15 cellular contexts compared by ENCODE assay signal in the genomic region with DNA sequence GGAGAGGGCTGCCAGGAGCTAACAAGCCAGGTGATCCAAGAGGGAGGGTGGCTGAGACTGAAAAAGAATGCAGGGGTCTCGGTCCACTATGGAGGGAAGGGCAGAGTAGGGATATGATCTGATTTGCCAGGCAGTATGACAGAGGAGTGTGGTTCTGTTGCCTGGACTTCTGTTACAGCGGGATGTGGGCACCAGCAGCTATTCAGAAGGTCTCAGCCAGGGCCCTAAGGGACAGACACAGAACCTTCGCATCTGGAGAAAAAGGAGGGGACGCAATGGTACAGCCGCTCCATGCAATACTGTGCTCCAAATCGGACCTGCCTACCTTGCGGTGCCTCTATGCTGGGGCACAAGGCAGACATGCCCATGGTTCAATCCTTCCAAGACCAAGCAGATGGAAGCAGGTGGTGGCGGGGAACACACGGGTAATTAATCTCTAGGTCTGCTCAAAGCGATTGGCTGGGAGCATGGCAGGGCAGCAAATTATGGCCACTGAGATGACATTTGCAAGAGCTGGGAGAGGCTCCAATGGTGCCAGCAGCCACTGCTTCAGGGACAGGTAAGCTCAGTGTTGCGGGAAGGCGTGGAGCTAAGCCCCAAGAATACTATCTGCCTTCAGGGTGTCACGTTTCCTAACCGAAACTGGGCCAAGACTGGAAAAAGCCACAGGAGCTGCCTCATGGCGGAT.
"Had no signal": no experiment of that assay in that cellular context is flagged by ENCODE, and none has a peak within 500 bp of the region (broad histone marks: within the 10 kb centered on the region; RNA-seq: fewer than 3 reads in every experiment).

No MANE protein-coding gene starts in this region.

- H3K36me3 ChIP-seq: brain microvascular endothelial cell, esophagus muscularis mucosa had no signal

- H2AFZ ChIP-seq: parathyroid adenoma had no signal

- H3K9me3 ChIP-seq: esophagus muscularis mucosa had no signal

- DNase-seq: activated B cell treated with CpG ODN at 0.5 μM for 24 hours; activated CD4-positive, alpha-beta T cell treated with anti-CD3 and anti-CD28 coated beads, Interleukin-2, amount 10 ng/mL, durations not matched to agents 7 days and 5 days; activated T-cell treated with anti-CD3 and anti-CD28 coated beads for 4 hours; brain microvascular endothelial cell; foreskin fibroblast; head of caudate nucleus; small intestine; T-helper 2 cell had no signal

- H3K4me3 Mint-ChIP-seq: activated B cell treated with CpG ODN at 0.5 μM for 24 hours; activated CD4-positive, alpha-beta T cell treated with anti-CD3 and anti-CD28 coated beads, Interleukin-2, amount 10 ng/mL, durations not matched to agents 7 days and 5 days; activated naive CD4-positive, alpha-beta T cell treated with anti-CD3 and anti-CD28 coated beads, Interleukin-2, amount 50 U/mL, for 24 hours; neural crest cell had no signal

- H3K9ac ChIP-seq: parathyroid adenoma had no signal

- H3K27ac Mint-ChIP-seq: activated B cell treated with CpG ODN at 0.5 μM for 24 hours; activated CD4-positive, alpha-beta T cell treated with anti-CD3 and anti-CD28 coated beads, Interleukin-2, amount 10 ng/mL, durations not matched to agents 7 days and 5 days; activated naive CD4-positive, alpha-beta T cell treated with anti-CD3 and anti-CD28 coated beads, Interleukin-2, amount 50 U/mL, for 24 hours; activated T-helper 2 cell treated with anti-CD3 and anti-CD28 coated beads, Interferon-gamma antibody, Interleukin-2, Interleukin-4, amounts not matched to agents 10 μg/mL and 5 μg/mL and 100 μg/mL, durations not matched to agents 14 hours and 24 hours and 36 hours had no signal

- H3K4me1 ChIP-seq: parathyroid adenoma had no signal

- H3K27ac ChIP-seq: brain microvascular endothelial cell, esophagus muscularis mucosa, parathyroid adenoma, tibial nerve had no signal

- H3K27me3 Mint-ChIP-seq: activated B cell treated with CpG ODN at 0.5 μM for 24 hours; activated CD4-positive, alpha-beta T cell treated with anti-CD3 and anti-CD28 coated beads, Interleukin-2, amount 10 ng/mL, durations not matched to agents 7 days and 5 days; activated naive CD4-positive, alpha-beta T cell treated with anti-CD3 and anti-CD28 coated beads, Interleukin-2, amount 50 U/mL, for 24 hours had no signal

- H3K9me3 Mint-ChIP-seq: activated B cell treated with CpG ODN at 0.5 μM for 24 hours; activated naive CD4-positive, alpha-beta T cell treated with anti-CD3 and anti-CD28 coated beads, Interleukin-2, amount 50 U/mL, for 24 hours; neural crest cell had no signal

- H3K27me3 ChIP-seq: brain microvascular endothelial cell, dorsolateral prefrontal cortex, esophagus muscularis mucosa, tibial nerve had no signal

- H3K4me1 Mint-ChIP-seq: activated CD4-positive, alpha-beta T cell treated with anti-CD3 and anti-CD28 coated beads, Interleukin-2, amount 10 ng/mL, durations not matched to agents 7 days and 5 days had no signal

- H3K4me3 ChIP-seq: dorsolateral prefrontal cortex, esophagus muscularis mucosa, tibial nerve had no signal
